13 cellular contexts compared by ENCODE assay signal in the genomic region with DNA sequence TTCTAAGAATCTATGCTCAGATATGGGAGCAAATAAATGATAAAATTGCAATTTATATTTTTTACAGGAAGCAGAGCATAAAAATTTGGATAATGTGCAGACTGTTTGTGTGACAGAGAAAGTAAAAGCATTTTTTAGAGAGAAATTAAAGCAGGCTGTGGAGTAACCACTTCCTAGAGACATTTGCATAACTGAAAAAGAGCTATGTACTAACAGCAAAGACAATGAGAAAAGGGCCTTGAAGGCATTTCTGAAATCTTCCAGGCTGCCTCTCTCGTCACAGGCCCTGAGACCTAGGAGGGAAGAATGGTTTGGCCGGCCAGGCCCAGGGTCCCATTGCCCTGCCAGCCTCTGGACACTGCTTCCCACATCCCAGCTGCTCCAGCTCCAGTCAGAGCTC.
DNase-seq lines count a peak whose midpoint lies in the region; ATAC-seq and TF ChIP-seq lines count a peak whose summit lies in the region.
"Had no signal": no experiment of that assay in that cellular context is flagged by ENCODE, and none has a peak within 500 bp of the region (broad histone marks: within the 10 kb centered on the region; RNA-seq: fewer than 3 reads in every experiment).

No MANE protein-coding gene starts in this region.

- TF ChIP-seq CTCF in GM12865 (IDR thresholded peaks at IDR 0.05; ENCODE audit: insufficient read depth, low read depth, low read length, missing control alignments) = no peak

- ATAC-seq in GM19372 (IDR thresholded peaks at IDR 0.05; ENCODE audit: low read depth, unreplicated experiment) (peak; percentile 55), HG02759 (IDR thresholded peaks at IDR 0.05; ENCODE audit: unreplicated experiment) (peak; percentile 66), HG03442 (IDR thresholded peaks at IDR 0.05; ENCODE audit: unreplicated experiment) (peak; percentile 73)
- ATAC-seq: stimulated activated naive CD8-positive, alpha-beta T cell treated with anti-CD3 and anti-CD28 coated beads, Interleukin-15, amount 100 ng/mL, for 72 hours had no signal

- DNase-seq in GM12865 (ENCODE audit: low read depth) (peak; percentile 55), mucosa of gallbladder (ENCODE audit: low spot score) (no peak), AG08395 (ENCODE audit: low spot score) (no peak), COLO668 (lab: John Stamatoyannopoulos, UW; ENCODE audit: unreplicated experiment) (no peak)
- no peak for DNase-seq in activated T-cell treated with anti-CD3 and anti-CD28 coated beads, Interleukin-2, amount 50 U/mL, for 1 hour
- DNase-seq: activated CD4-positive, alpha-beta T cell treated with anti-CD3 and anti-CD28 coated beads for 48 hours; IMR-90; occipital lobe; SHP77; stimulated activated naive CD8-positive, alpha-beta T cell treated with anti-CD3 and anti-CD28 coated beads, Interleukin-15, amount 100 ng/mL, for 72 hours had no signal

- peak overlapping the region; percentile 28; the same call in 1 of the 2 replicates for H3K4me3 ChIP-seq in GM12865 (ENCODE audit: low read depth, low read length)
